ENCODE assay signal across 9 cellular contexts in the genomic region with DNA sequence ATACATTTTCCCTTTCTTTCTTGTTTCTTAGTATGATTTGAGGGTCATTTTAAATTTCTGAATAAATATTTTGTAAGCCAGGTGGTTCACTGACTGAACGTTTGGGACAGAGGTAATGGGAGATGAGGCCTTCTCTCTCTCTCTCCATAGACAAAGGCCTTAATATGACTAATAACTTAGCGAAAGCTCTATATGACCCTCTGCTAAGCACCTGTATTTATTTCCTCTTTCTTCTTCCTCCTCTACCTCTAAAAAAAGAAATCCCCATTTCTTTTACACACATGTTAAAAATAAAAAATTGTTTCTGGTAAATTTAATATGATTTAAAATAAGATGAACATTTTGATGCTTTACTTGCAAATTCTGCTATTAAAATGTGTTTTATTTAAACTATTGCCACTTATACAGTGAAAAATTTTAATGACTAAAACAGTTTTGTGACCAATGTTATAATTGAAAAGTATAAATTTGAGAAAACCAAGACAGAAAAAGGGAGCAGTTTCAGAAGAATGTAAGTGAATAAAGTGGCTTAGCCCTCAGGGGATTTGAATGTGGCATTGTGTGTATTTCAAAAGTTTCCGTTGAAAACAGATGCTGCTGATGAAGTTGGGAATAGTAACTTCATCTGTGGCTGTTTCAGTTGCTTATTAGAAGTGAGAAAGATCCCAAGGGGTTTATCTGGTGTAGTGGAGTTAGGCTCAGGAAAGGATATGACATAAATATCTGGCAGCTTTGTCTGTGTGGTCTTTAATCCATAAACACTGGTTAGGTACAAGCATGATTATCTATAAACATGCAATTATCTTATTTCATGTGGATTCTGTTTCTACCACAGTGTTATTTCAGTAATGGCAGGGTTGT.
DNase-seq lines count a peak whose midpoint lies in the region; ATAC-seq, FAIRE-seq and TF ChIP-seq lines count a peak whose summit lies in the region.
"Had no signal": no experiment of that assay in that cellular context is flagged by ENCODE, and none has a peak within 500 bp of the region (broad histone marks: within the 10 kb centered on the region; RNA-seq: fewer than 3 reads in every experiment).

No MANE protein-coding gene starts in this region.

- ATAC-seq in A549 (no peak), GM18867 (IDR thresholded peaks at IDR 0.05; ENCODE audit: unreplicated experiment) (peak; percentile 52), HG03045 (IDR thresholded peaks at IDR 0.05; ENCODE audit: unreplicated experiment) (peak; percentile 44), WTC11 (no peak)

- no peak overlapping the region for H3K4me3 ChIP-seq in A549

- no peak for TF ChIP-seq RAD21 in A549 (conservative IDR thresholded peaks at IDR 0.05 in 1 of 2, IDR thresholded peaks at IDR 0.05 in 1 of 2)

- H3K4me1 Mint-ChIP-seq in WTC11 (peaks cover 18% of the 10 kb centered on the region), type B pancreatic cell (ENCODE audit: unreplicated experiment) (peaks cover 5% of the 10 kb centered on the region)
- H3K4me1 Mint-ChIP-seq: nephron had no signal

- no peaks in the 10 kb centered on the region for H3K36me3 Mint-ChIP-seq in WTC11
- peaks cover under 1% of the 10 kb centered on the region for H3K36me3 Mint-ChIP-seq in type B pancreatic cell

- peaks cover 44% of the 10 kb centered on the region for H3K4me1 ChIP-seq in A549

- peak overlapping the region; percentile 33 for H3K4me2 ChIP-seq in A549

- H3K9me3 Mint-ChIP-seq in WTC11, result no peaks in the 10 kb centered on the region
- no peaks in the 10 kb centered on the region for H3K9me3 Mint-ChIP-seq in type B pancreatic cell
- H3K9me3 Mint-ChIP-seq: nephron had no signal

- peak overlapping the region; percentile 58; the same call in 1 of the 2 replicates for H3K27ac Mint-ChIP-seq in WTC11
- H3K27ac Mint-ChIP-seq in type B pancreatic cell, result no peak overlapping the region
- H3K27ac Mint-ChIP-seq: nephron had no signal

- CTCF ChIA-PET in A549 (lab: Yijun Ruan, JAX) (no interaction called here), WTC11 (lab: Charles Lee) (no interaction called here), HEK293T (lab: Yijun Ruan, JAX) (no interaction called here)

- H3K4me3 Mint-ChIP-seq in WTC11, result no peak overlapping the region
- no peak overlapping the region for H3K4me3 Mint-ChIP-seq in type B pancreatic cell
- H3K4me3 Mint-ChIP-seq: nephron had no signal

- TF ChIP-seq EP300 in A549 (IDR thresholded peaks at IDR 0.05), result no peak

- H3K27ac ChIP-seq in A549, result peak overlapping the region; percentile 67 to 77; a peak in 4 of 6 replicates

- no peak for DNase-seq in A549 (ENCODE audit: low read depth in 1 of 2, low spot score in 1 of 2)
- no peak for DNase-seq in WTC11 (ENCODE audit: low spot score)
- DNase-seq in NOMO-1 treated with dmso at 0.1 percent for 144 hours (lab: John Stamatoyannopoulos, UW; ENCODE audit: unreplicated experiment), result no peak
- DNase-seq in HEK293T (ENCODE audit: extremely low spot score), result no peak
- DNase-seq in type B pancreatic cell (ENCODE audit: extremely low spot score, unreplicated experiment), result no peak
- no peak for DNase-seq in SW480 (ENCODE audit: low spot score)

- 55% methylated on average over 3 of the region's 3 CpGs for WGBS in A549 (ENCODE audit: missing lambda C conversion rate)

- no peaks in the 10 kb centered on the region for H3K27me3 Mint-ChIP-seq in WTC11 (ENCODE audit: low read depth)
- H3K27me3 Mint-ChIP-seq in type B pancreatic cell, result no peaks in the 10 kb centered on the region

- no peaks in the 10 kb centered on the region for H3K9me3 ChIP-seq in A549

- TF ChIP-seq POLR2A in A549 (IDR thresholded peaks at IDR 0.05; ENCODE audit: low read length), result no peak

- POLR2A ChIA-PET in A549 (lab: Yijun Ruan, JAX) (no interaction called here), WTC11 (lab: Charles Lee) (no interaction called here), HEK293T (lab: Yijun Ruan, JAX) (no interaction called here)

- FAIRE-seq in A549 (lab: Jason Lieb, UNC), result no peak

- TF ChIP-seq CTCF in A549 (IDR thresholded peaks at IDR 0.05) (no peak), WTC11 (IDR thresholded peaks at IDR 0.05) (no peak), type B pancreatic cell (conservative IDR thresholded peaks at IDR 0.05) (no peak)

TF ChIP-seq in A549, 52 proteins besides CTCF, POLR2A, EP300 and RAD21 (continues in another document):
- TF ChIP-seq, protein P1, sequence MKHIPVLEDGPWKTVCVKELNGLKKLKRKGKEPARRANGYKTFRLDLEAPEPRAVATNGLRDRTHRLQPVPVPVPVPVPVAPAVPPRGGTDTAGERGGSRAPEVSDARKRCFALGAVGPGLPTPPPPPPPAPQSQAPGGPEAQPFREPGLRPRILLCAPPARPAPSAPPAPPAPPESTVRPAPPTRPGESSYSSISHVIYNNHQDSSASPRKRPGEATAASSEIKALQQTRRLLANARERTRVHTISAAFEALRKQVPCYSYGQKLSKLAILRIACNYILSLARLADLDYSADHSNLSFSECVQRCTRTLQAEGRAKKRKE (CRISPR knock-in tag; IDR thresholded peaks at IDR 0.05; ENCODE audit: low read depth), result no peak
- TF ChIP-seq SMC3 (IDR thresholded peaks at IDR 0.05), result no peak
- TF ChIP-seq, protein P2, sequence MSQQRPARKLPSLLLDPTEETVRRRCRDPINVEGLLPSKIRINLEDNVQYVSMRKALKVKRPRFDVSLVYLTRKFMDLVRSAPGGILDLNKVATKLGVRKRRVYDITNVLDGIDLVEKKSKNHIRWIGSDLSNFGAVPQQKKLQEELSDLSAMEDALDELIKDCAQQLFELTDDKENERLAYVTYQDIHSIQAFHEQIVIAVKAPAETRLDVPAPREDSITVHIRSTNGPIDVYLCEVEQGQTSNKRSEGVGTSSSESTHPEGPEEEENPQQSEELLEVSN (IDR thresholded peaks at IDR 0.05; ENCODE audit: borderline replicate concordance, low read depth), result no peak
- TF ChIP-seq TFCP2L1 (CRISPR knock-in tag; IDR thresholded peaks at IDR 0.05), result no peak
- TF ChIP-seq TP53 (CRISPR knock-in tag; IDR thresholded peaks at IDR 0.05), result no peak
- TF ChIP-seq CEBPB (IDR thresholded peaks at IDR 0.05), result no peak
- no peak for TF ChIP-seq FOXS1 (CRISPR knock-in tag; IDR thresholded peaks at IDR 0.05)
- TF ChIP-seq NPAS2 (CRISPR knock-in tag; IDR thresholded peaks at IDR 0.05; ENCODE audit: borderline replicate concordance), result no peak
- no peak for TF ChIP-seq HEYL (CRISPR knock-in tag; IDR thresholded peaks at IDR 0.05)
- TF ChIP-seq CBX2 (IDR thresholded peaks at IDR 0.05; ENCODE audit: borderline replicate concordance, low read depth), result no peak

TF ChIP-seq in WTC11, 78 proteins besides CTCF, POLR2A, EP300 and RAD21:
- TF ChIP-seq, protein P3, sequence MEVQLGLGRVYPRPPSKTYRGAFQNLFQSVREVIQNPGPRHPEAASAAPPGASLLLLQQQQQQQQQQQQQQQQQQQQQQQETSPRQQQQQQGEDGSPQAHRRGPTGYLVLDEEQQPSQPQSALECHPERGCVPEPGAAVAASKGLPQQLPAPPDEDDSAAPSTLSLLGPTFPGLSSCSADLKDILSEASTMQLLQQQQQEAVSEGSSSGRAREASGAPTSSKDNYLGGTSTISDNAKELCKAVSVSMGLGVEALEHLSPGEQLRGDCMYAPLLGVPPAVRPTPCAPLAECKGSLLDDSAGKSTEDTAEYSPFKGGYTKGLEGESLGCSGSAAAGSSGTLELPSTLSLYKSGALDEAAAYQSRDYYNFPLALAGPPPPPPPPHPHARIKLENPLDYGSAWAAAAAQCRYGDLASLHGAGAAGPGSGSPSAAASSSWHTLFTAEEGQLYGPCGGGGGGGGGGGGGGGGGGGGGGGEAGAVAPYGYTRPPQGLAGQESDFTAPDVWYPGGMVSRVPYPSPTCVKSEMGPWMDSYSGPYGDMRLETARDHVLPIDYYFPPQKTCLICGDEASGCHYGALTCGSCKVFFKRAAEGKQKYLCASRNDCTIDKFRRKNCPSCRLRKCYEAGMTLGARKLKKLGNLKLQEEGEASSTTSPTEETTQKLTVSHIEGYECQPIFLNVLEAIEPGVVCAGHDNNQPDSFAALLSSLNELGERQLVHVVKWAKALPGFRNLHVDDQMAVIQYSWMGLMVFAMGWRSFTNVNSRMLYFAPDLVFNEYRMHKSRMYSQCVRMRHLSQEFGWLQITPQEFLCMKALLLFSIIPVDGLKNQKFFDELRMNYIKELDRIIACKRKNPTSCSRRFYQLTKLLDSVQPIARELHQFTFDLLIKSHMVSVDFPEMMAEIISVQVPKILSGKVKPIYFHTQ (CRISPR knock-in tag; IDR thresholded peaks at IDR 0.05), result no peak

TF ChIP-seq in HEK293T, 16 proteins besides CTCF, POLR2A, EP300 and RAD21:
- TF ChIP-seq SUZ12 (IDR thresholded peaks at IDR 0.05), result no peak

Comparison
In these comparisons a context has a peak if more than half of its experiments do, and no peak if none do; other contexts are left out.
1. ATAC-seq: peak in GM18867 (single experiment) and HG03045 (single experiment); none in A549 (0 of 2) and WTC11 (single experiment).